ENCODE assay signal across 32 cellular contexts in the genomic region with DNA sequence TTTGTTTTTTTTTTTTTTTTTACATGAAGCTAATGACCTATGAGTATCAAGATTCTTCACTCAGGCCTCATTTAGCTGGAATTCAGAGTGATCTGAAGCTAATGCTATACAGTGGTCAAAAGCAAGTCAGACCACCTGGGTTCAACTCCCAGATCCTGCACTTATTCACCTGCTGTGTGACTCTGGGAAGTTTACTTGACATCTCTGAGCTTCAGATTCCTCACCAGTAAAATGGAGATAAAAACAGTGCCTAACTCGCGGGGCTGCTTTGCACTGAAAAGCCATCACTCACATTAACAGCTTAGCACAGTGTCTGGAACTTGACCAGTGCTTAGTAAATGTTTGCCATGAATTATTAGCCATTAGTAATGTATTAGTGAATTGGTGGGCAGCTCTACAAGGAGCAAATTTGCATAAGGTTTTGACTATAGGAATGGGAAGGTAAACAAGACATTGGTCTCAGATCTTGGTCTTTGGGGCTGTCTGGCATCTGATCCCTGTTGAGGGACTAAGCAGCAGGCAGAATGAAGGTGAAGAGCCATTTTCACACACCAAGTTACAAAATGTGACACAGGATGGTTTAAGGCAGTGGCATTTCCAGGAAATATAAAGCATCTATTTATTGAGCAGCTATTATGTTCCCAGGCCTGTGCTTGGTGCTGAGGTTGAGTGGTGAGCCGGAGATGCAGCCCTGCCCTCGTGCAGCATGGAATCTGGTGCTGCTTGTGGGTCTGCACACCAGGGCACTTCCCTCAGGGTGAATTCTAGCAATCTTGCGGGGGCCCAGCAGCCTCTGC.
"Had no signal": no experiment of that assay in that cellular context is flagged by ENCODE, and none has a peak within 500 bp of the region (broad histone marks: within the 10 kb centered on the region; RNA-seq: fewer than 3 reads in every experiment).

No MANE protein-coding gene starts in this region.

- H3K4me3 Mint-ChIP-seq: activated CD4-positive, alpha-beta memory T cell treated with anti-CD3 and anti-CD28 coated beads for 36 hours; activated CD4-positive, alpha-beta T cell treated with anti-CD3 and anti-CD28 coated beads for 36 hours; activated CD4-positive, alpha-beta T cell treated with anti-CD3 and anti-CD28 coated beads, Interleukin-2, amount 10 ng/mL, durations not matched to agents 24 days and 14 days; activated CD8-positive, alpha-beta memory T cell treated with anti-CD3 and anti-CD28 coated beads, Interleukin-2, amount 10 ng/mL, durations not matched to agents 7 days and 5 days; activated CD8-positive, alpha-beta T cell treated with anti-CD3 and anti-CD28 coated beads, Interleukin-2, amount 10 ng/mL, durations not matched to agents 7 days and 5 days; activated naive CD4-positive, alpha-beta T cell treated with anti-CD3 and anti-CD28 coated beads, Interleukin-2, amount 10 ng/mL, durations not matched to agents 7 days and 5 days; activated naive CD8-positive, alpha-beta T cell; activated T-cell treated with anti-CD3 and anti-CD28 coated beads, Interleukin-2, amount 50 U/mL, for 72 hours; effector memory CD8-positive, alpha-beta T cell; T-helper 17 cell; T-helper 2 cell treated with Interferon-gamma antibody and Interleukin-4, amounts not matched to agents 5 μg/mL and 100 μg/mL, for 36 hours had no signal

- H3K27ac ChIP-seq: brain microvascular endothelial cell, epithelial cell of prostate had no signal

- FAIRE-seq: astrocyte, colon, endometrium, endothelial cell of umbilical vein, frontal cortex had no signal

- H3K36me3 ChIP-seq: brain microvascular endothelial cell had no signal

- H3K9me3 Mint-ChIP-seq: activated CD4-positive, alpha-beta memory T cell treated with anti-CD3 and anti-CD28 coated beads for 36 hours; activated CD4-positive, alpha-beta T cell treated with anti-CD3 and anti-CD28 coated beads, Interleukin-2, amount 10 ng/mL, durations not matched to agents 24 days and 14 days; activated naive CD4-positive, alpha-beta T cell treated with anti-CD3 and anti-CD28 coated beads, Interleukin-2, amount 10 ng/mL, durations not matched to agents 7 days and 5 days; activated T-cell treated with anti-CD3 and anti-CD28 coated beads, Interleukin-2, amount 50 U/mL, for 72 hours; effector memory CD8-positive, alpha-beta T cell; T-helper 2 cell treated with Interferon-gamma antibody and Interleukin-4, amounts not matched to agents 5 μg/mL and 100 μg/mL, for 36 hours had no signal

- H3K36me3 Mint-ChIP-seq: activated CD4-positive, alpha-beta memory T cell treated with anti-CD3 and anti-CD28 coated beads for 36 hours; activated CD8-positive, alpha-beta memory T cell treated with anti-CD3 and anti-CD28 coated beads, Interleukin-2, amount 10 ng/mL, durations not matched to agents 7 days and 5 days; activated naive CD4-positive, alpha-beta T cell treated with anti-CD3 and anti-CD28 coated beads, Interleukin-2, amount 10 ng/mL, durations not matched to agents 7 days and 5 days; activated naive CD8-positive, alpha-beta T cell had no signal

- ATAC-seq: activated CD4-positive, alpha-beta T cell treated with anti-CD3 and anti-CD28 coated beads for 36 hours; activated CD8-positive, alpha-beta memory T cell treated with anti-CD3 and anti-CD28 coated beads, Interleukin-2, amount 10 ng/mL, durations not matched to agents 7 days and 5 days; activated CD8-positive, alpha-beta T cell treated with anti-CD3 and anti-CD28 coated beads, Interleukin-2, amount 10 ng/mL, durations not matched to agents 7 days and 5 days; activated T-cell treated with anti-CD3 and anti-CD28 coated beads, Interleukin-2, amount 50 U/mL, for 72 hours; effector memory CD8-positive, alpha-beta T cell; T-helper 17 cell had no signal

- H3K27me3 ChIP-seq: brain microvascular endothelial cell had no signal

- H3K27ac Mint-ChIP-seq: activated CD4-positive, alpha-beta memory T cell treated with anti-CD3 and anti-CD28 coated beads for 36 hours; activated CD4-positive, alpha-beta T cell treated with anti-CD3 and anti-CD28 coated beads for 36 hours; activated CD4-positive, alpha-beta T cell treated with anti-CD3 and anti-CD28 coated beads, Interleukin-2, amount 10 ng/mL, durations not matched to agents 24 days and 14 days; activated CD8-positive, alpha-beta memory T cell treated with anti-CD3 and anti-CD28 coated beads, Interleukin-2, amount 10 ng/mL, durations not matched to agents 7 days and 5 days; activated CD8-positive, alpha-beta T cell treated with anti-CD3 and anti-CD28 coated beads, Interleukin-2, amount 10 ng/mL, durations not matched to agents 7 days and 5 days; activated naive CD4-positive, alpha-beta T cell treated with anti-CD3 and anti-CD28 coated beads, Interleukin-2, amount 10 ng/mL, durations not matched to agents 7 days and 5 days; activated naive CD8-positive, alpha-beta T cell; activated T-cell treated with anti-CD3 and anti-CD28 coated beads, Interleukin-2, amount 50 U/mL, for 72 hours; T-helper 17 cell; T-helper 2 cell treated with Interferon-gamma antibody and Interleukin-4, amounts not matched to agents 5 μg/mL and 100 μg/mL, for 36 hours had no signal

- DNase-seq: activated CD4-positive, alpha-beta memory T cell treated with anti-CD3 and anti-CD28 coated beads for 36 hours; activated CD4-positive, alpha-beta T cell treated with anti-CD3 and anti-CD28 coated beads for 36 hours; activated CD4-positive, alpha-beta T cell treated with anti-CD3 and anti-CD28 coated beads, Interleukin-2, amount 10 ng/mL, durations not matched to agents 24 days and 14 days; activated CD4-positive, CD25-positive, alpha-beta regulatory T cell; activated CD4-positive, CD25-positive, alpha-beta regulatory T cell treated with anti-CD3 and anti-CD28 coated beads, Interleukin-2, amount 50 U/mL, for 72 hours; activated CD8-positive, alpha-beta memory T cell treated with anti-CD3 and anti-CD28 coated beads, Interleukin-2, amount 10 ng/mL, durations not matched to agents 7 days and 5 days; activated CD8-positive, alpha-beta memory T cell treated with anti-CD3 and anti-CD28 coated beads, Interleukin-2, amount 50 U/mL, for 4 hours; activated CD8-positive, alpha-beta T cell treated with anti-CD3 and anti-CD28 coated beads, Interleukin-2, amount 10 ng/mL, durations not matched to agents 7 days and 5 days; activated gamma-delta T cell; activated naive CD4-positive, alpha-beta T cell; activated naive CD4-positive, alpha-beta T cell treated with anti-CD3 and anti-CD28 coated beads, Interleukin-2, amount 10 ng/mL, durations not matched to agents 7 days and 5 days; activated T-cell treated with anti-CD3 and anti-CD28 coated beads, Interleukin-2, amount 50 U/mL, for 1 hour; activated T-cell treated with anti-CD3 and anti-CD28 coated beads, Interleukin-2, amount 50 U/mL, for 72 hours; amniotic stem cell; anterior cingulate cortex; brain microvascular endothelial cell; cortex of kidney; dermis blood vessel endothelial cell; effector CD4-positive, alpha-beta T cell; effector memory CD8-positive, alpha-beta T cell; foreskin fibroblast; T-helper 1 cell; T-helper 17 cell; T1000 had no signal
